ENCODE assay signal across 19 cellular contexts in the genomic region with DNA sequence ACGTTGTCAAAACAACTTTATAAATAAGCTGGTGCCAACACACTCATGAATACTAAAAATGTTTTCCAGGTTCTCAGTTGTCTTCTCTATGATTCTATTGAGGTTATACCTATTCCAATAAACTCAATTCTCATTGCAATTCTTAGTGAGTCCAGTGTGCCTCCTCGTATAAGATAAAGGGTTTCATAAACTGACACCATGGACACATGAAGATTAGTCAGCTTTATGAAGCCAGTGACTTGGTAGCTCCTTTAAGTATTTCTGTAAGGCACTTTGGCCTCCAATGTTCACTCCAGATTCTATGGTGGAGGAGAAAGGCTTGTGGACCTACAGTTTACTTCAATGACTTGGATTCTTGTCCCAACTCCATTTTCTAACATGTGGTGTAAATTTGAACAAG.
"Had no signal": no experiment of that assay in that cellular context is flagged by ENCODE, and none has a peak within 500 bp of the region (broad histone marks: within the 10 kb centered on the region; RNA-seq: fewer than 3 reads in every experiment).

No MANE protein-coding gene starts in this region.

- H3K4me3 Mint-ChIP-seq: dendritic cell treated with granulocyte-macrophage colony-stimulating factor and Interleukin-4, amounts not matched to agents 40 ng/mL and 50 ng/mL, for 4 days; endodermal cell; natural killer cell treated with Interleukin-12 subunit alpha and Interleukin-12 subunit beta and Interleukin-15 and Interleukin-18, amount 100 ng/mL, for 72 hours; neural crest cell; stimulated activated naive CD8-positive, alpha-beta T cell treated with anti-CD3 and anti-CD28 coated beads, Interleukin-15, amount 100 ng/mL, for 72 hours had no signal

- ATAC-seq: left ventricle myocardium superior; lower lobe of right lung; natural killer cell treated with Interleukin-12 subunit alpha and Interleukin-12 subunit beta and Interleukin-15 and Interleukin-18, amount 100 ng/mL, for 72 hours; sciatic nerve; stimulated activated naive CD8-positive, alpha-beta T cell treated with anti-CD3 and anti-CD28 coated beads, Interleukin-15, amount 100 ng/mL, for 72 hours; upper lobe of right lung had no signal

- H3K36me3 Mint-ChIP-seq: natural killer cell treated with Interleukin-12 subunit alpha and Interleukin-12 subunit beta and Interleukin-15 and Interleukin-18, amount 100 ng/mL, for 72 hours had no signal

- H3K9me3 Mint-ChIP-seq: dendritic cell treated with granulocyte-macrophage colony-stimulating factor and Interleukin-4, amounts not matched to agents 40 ng/mL and 50 ng/mL, for 4 days; endodermal cell; neural crest cell had no signal

- DNase-seq: colonic mucosa; effector CD8-positive, alpha-beta T cell; endodermal cell; foreskin melanocyte; head of caudate nucleus; left ventricle myocardium superior; lower lobe of right lung; stimulated activated CD4-positive, alpha-beta T cell treated with anti-CD3 and anti-CD28 coated beads, Interleukin-12 subunit alpha, Interleukin-12 subunit beta, amount 100 ng/mL, for 4 hours; stimulated activated CD4-positive, alpha-beta T cell treated with anti-CD3 and anti-CD28 coated beads, Interleukin-1b, Interleukin-23, amount 100 ng/mL, for 48 hours; stimulated activated CD4-positive, alpha-beta T cell treated with anti-CD3 and anti-CD28 coated beads, Interleukin-4, amount 100 ng/mL, for 24 hours; stimulated activated naive CD4-positive, alpha-beta T cell; stimulated activated naive CD8-positive, alpha-beta T cell treated with anti-CD3 and anti-CD28 coated beads, Interleukin-15, amount 100 ng/mL, for 72 hours; transverse colon; upper lobe of right lung; uterus had no signal

- H3K27ac Mint-ChIP-seq: dendritic cell treated with granulocyte-macrophage colony-stimulating factor and Interleukin-4, amounts not matched to agents 40 ng/mL and 50 ng/mL, for 4 days; endodermal cell; stimulated activated naive CD8-positive, alpha-beta T cell treated with anti-CD3 and anti-CD28 coated beads, Interleukin-15, amount 100 ng/mL, for 72 hours had no signal

- H3K27me3 Mint-ChIP-seq: dendritic cell treated with granulocyte-macrophage colony-stimulating factor and Interleukin-4, amounts not matched to agents 40 ng/mL and 50 ng/mL, for 4 days; natural killer cell treated with Interleukin-12 subunit alpha and Interleukin-12 subunit beta and Interleukin-15 and Interleukin-18, amount 100 ng/mL, for 72 hours; stimulated activated naive CD8-positive, alpha-beta T cell treated with anti-CD3 and anti-CD28 coated beads, Interleukin-15, amount 100 ng/mL, for 72 hours had no signal
